ENCODE assay signal across 8 cellular contexts in genomic region chr15:75450307-75451201, GRCh38. TPM values are rescaled to one million over a fixed set of nuclear protein-coding genes. Genes with fewer than 3 reads are reported as not detected.
DNase-seq lines count a peak whose midpoint lies in the region; ATAC-seq, FAIRE-seq and TF ChIP-seq lines count a peak whose summit lies in the region.

No MANE protein-coding gene starts in this region.

- intact Hi-C loops in adrenal gland (cut with DNase I) (loop anchor here in 1 of 2 donors (10.0 kb wide), 1 partner anchor 64 kb away; no protein-coding TSS in a partner anchor), left cardiac atrium (cut with DNase I) (loop anchor here in 1 of 2 donors (10.0 kb wide), 1 partner anchor 124 kb away; the partner anchor contains the start of gene PTPN9), posterior vena cava (cut with DNase I) (no loop called here)

- TF ChIP-seq CTCF in adrenal gland (IDR thresholded peaks at IDR 0.05): no peak
- no peak for TF ChIP-seq CTCF in type B pancreatic cell (conservative IDR thresholded peaks at IDR 0.05)

- H3K9me3 Mint-ChIP-seq in type B pancreatic cell: no peaks in the 10 kb centered on the region

- no peaks in the 10 kb centered on the region for H3K9me3 ChIP-seq in adrenal gland (replicated peaks in 1 of 3)

- peak overlapping the region; percentile 51 to 98 (median 94) for H3K27ac ChIP-seq in adrenal gland

- peaks cover 14% of the 10 kb centered on the region for H3K4me1 Mint-ChIP-seq in type B pancreatic cell (ENCODE audit: unreplicated experiment)

- TF ChIP-seq POLR2A in adrenal gland (IDR thresholded peaks at IDR 0.05): peak in 1 of 2 donors; percentile 54

- no peaks in the 10 kb centered on the region for H3K36me3 ChIP-seq in adrenal gland (replicated peaks in 1 of 2)

- H3K27me3 ChIP-seq in adrenal gland: no peaks in the 10 kb centered on the region

- H3K27ac Mint-ChIP-seq in type B pancreatic cell: peak overlapping the region; percentile 99

- H3K4me1 ChIP-seq in adrenal gland (replicated peaks in 1 of 2): peaks cover 19 to 33% of the 10 kb centered on the region in 2 donors

- H3K4me3 ChIP-seq in adrenal gland: peak overlapping the region; percentile 14 to 96 (median 54)

- H3K36me3 Mint-ChIP-seq in type B pancreatic cell: peaks cover 7% of the 10 kb centered on the region

- ATAC-seq in HG02763 (IDR thresholded peaks at IDR 0.05; ENCODE audit: unreplicated experiment): peak; percentile 22
- ATAC-seq in left cardiac atrium: peak; percentile 48 to 63

- DNase-seq in NCI-H1694 (lab: John Stamatoyannopoulos, UW): peak; percentile 84
- DNase-seq in T-helper 1 cell: peak; percentile 96 to 98 (median 96)
- peak; percentile 97 to 99 (median 98) for DNase-seq in adrenal gland
- peak; percentile 97 for DNase-seq in left cardiac atrium
- peak; percentile 99 for DNase-seq in posterior vena cava (ENCODE audit: low spot score)
- peak; percentile 97 for DNase-seq in type B pancreatic cell (ENCODE audit: extremely low spot score, unreplicated experiment)

- FAIRE-seq in G401.6 (lab: Jason Lieb, UNC): peak; percentile 91

- WGBS in adrenal gland, 4 donors: 0 to 1% (median 1%) methylated on average over 15 to 61 of the region's 62 CpGs

- H3K4me3 Mint-ChIP-seq in type B pancreatic cell: peak overlapping the region; percentile 96

- no peaks in the 10 kb centered on the region for H3K27me3 Mint-ChIP-seq in type B pancreatic cell

RNA-seq across cellular contexts. Expression of gene SIN3A, which starts 0.9 kb away (rescaled TPM):
- total RNA-seq in adrenal gland (10 to 100 TPM; 27.5 to 72.7 (median 34.0) TPM), left cardiac atrium (10 to 100 TPM; 32.3 to 37.2 TPM), posterior vena cava (10 to 100 TPM; 47.8 to 47.9 TPM), type B pancreatic cell (ENCODE audit: low replicate concordance) (47.1 and 75.4 TPM in 2 replicates)
- polyA plus RNA-seq in adrenal gland: 10 to 100 TPM; 11.1 to 22.3 (median 12.8) TPM

Comparison
In these comparisons a context has a peak if more than half of its experiments do, and no peak if none do; other contexts are left out.
1. Peak in every context shown above with its lines: DNase-seq, ATAC-seq, H3K4me3 ChIP-seq and H3K27ac ChIP-seq.